10 cellular contexts compared by ENCODE assay signal in genomic region chr2:25301453-25302352, GRCh38. TPM values are rescaled to one million over a fixed set of nuclear protein-coding genes. Genes with fewer than 3 reads are reported as not detected.
DNase-seq lines count a peak whose midpoint lies in the region; ATAC-seq and TF ChIP-seq lines count a peak whose summit lies in the region.
"Had no signal": no experiment of that assay in that cellular context is flagged by ENCODE, and none has a peak within 500 bp of the region (broad histone marks: within the 10 kb centered on the region; RNA-seq: fewer than 3 reads in every experiment).

No MANE protein-coding gene starts in this region.

- H3K27me3 Mint-ChIP-seq in mesothelial cell of epicardium (ENCODE audit: low read depth): no peaks in the 10 kb centered on the region

- DNase-seq in stimulated activated naive CD4-positive, alpha-beta T cell treated with Interleukin-2 at 50 U/mL for 16 hours (lab: John Stamatoyannopoulos, UW): peak; percentile 73
- DNase-seq in stimulated activated naive CD4-positive, alpha-beta T cell (lab: John Stamatoyannopoulos, UW): no peak
- DNase-seq in SJCRH30 (peak; percentile 91 to 94), adipocyte (ENCODE audit: low read depth) (peak; percentile 58), occipital lobe (lab: John Stamatoyannopoulos, UW) (peak; percentile 64), mesothelial cell of epicardium (ENCODE audit: low spot score in 2 of 2, unreplicated experiment in 2 of 2) (no peak), left ventricle myocardium superior (no peak)
- DNase-seq: heart right ventricle had no signal

- no peaks in the 10 kb centered on the region for H3K27me3 ChIP-seq in SJCRH30
- H3K27me3 ChIP-seq in adipocyte (replicated peaks; ENCODE audit: control insufficient read depth, insufficient read depth, low read length): no peaks in the 10 kb centered on the region
- H3K27me3 ChIP-seq: heart right ventricle had no signal

- no peak overlapping the region for H3K9ac ChIP-seq in adipocyte (ENCODE audit: low read length)

- H3K4me3 Mint-ChIP-seq in mesothelial cell of epicardium: no peak overlapping the region

- peak overlapping the region; percentile 77 for H3K27ac ChIP-seq in SJCRH30
- H3K27ac ChIP-seq: C4-2B had no signal

- peaks cover 14% of the 10 kb centered on the region for H3K36me3 Mint-ChIP-seq in mesothelial cell of epicardium

- H3K4me1 ChIP-seq in SJCRH30 (peaks cover 57% of the 10 kb centered on the region), adipocyte (ENCODE audit: control insufficient read depth, insufficient read depth, low read length) (peaks cover 15% of the 10 kb centered on the region)

- no peaks in the 10 kb centered on the region for H3K9me3 ChIP-seq in SJCRH30 (replicated peaks)
- H3K9me3 ChIP-seq in adipocyte (ENCODE audit: control insufficient read depth, low read length): no peaks in the 10 kb centered on the region
- H3K9me3 ChIP-seq: heart right ventricle had no signal

- ATAC-seq in HG03135 (IDR thresholded peaks at IDR 0.05; ENCODE audit: unreplicated experiment) (peak; percentile 93), left ventricle myocardium superior (no peak)

- intact Hi-C loops in left ventricle myocardium superior (cut with micrococcal nuclease): no loop called here

- no peak for TF ChIP-seq CTCF in mesothelial cell of epicardium (IDR thresholded peaks at IDR 0.05; ENCODE audit: unreplicated experiment)

- H3K4me3 ChIP-seq in SJCRH30 (no peak overlapping the region), adipocyte (ENCODE audit: low read length) (no peak overlapping the region)
- H3K4me3 ChIP-seq: heart right ventricle had no signal

- H3K4me1 Mint-ChIP-seq in mesothelial cell of epicardium: peaks cover 16% of the 10 kb centered on the region

- H3K9me3 Mint-ChIP-seq in mesothelial cell of epicardium: no peaks in the 10 kb centered on the region

- H3K36me3 ChIP-seq in SJCRH30 (peaks cover 11% of the 10 kb centered on the region), adipocyte (ENCODE audit: control insufficient read depth, insufficient read depth, low read length, severe bottlenecking) (no peaks in the 10 kb centered on the region)

- no peak overlapping the region for H3K27ac Mint-ChIP-seq in mesothelial cell of epicardium

RNA-seq across cellular contexts. Expression of gene DNMT3A, which starts 40.0 kb away (rescaled TPM):
- total RNA-seq in SJCRH30 (2014; rRNA removed; shearing (Covaris generic)): 26.1 and 32.8 TPM in 2 replicates
- 53.3 TPM for total RNA-seq in occipital lobe
- total RNA-seq in mesothelial cell of epicardium: 210 to 219 TPM (median 215 TPM) in 3 replicates
- 21.1 TPM for total RNA-seq in left ventricle myocardium superior

Comparison
In these comparisons a context has a peak if more than half of its experiments do, and no peak if none do; other contexts are left out.
1. DNase-seq: peak in stimulated activated naive CD4-positive, alpha-beta T cell treated with Interleukin-2 at 50 U/mL for 16 hours (single experiment), SJCRH30 (2 of 2), adipocyte (single experiment) and occipital lobe (single experiment); none in stimulated activated naive CD4-positive, alpha-beta T cell (0 of 6), mesothelial cell of epicardium (0 of 2) and left ventricle myocardium superior (single experiment).